In the genomic region with DNA sequence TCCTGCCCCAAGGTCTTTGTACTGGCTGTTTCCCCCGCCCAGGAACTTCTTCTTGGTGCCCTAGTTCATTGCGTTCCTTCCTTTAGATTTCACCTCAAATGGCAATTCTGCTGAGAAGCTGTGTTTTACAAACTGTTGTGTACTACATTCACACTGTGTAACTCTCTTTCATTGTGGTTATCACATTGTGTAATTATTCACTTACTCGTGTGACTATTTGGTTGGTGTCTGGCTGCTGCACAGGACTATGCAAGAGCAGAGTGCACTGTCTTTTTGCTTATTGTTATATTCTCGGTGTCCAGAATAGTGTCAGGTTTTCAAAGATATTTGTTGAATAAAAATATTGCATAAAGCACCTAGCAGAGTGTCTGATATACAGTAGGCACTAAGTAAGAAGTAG, we compare ENCODE assay signal across 26 cellular contexts.
DNase-seq lines count a peak whose midpoint lies in the region; ATAC-seq, FAIRE-seq and TF ChIP-seq lines count a peak whose summit lies in the region.
"Had no signal": no experiment of that assay in that cellular context is flagged by ENCODE, and none has a peak within 500 bp of the region (broad histone marks: within the 10 kb centered on the region; RNA-seq: fewer than 3 reads in every experiment).

No MANE protein-coding gene starts in this region.

- no peak overlapping the region for H3K4me3 ChIP-seq in keratinocyte (ENCODE audit: control insufficient read depth in 2 of 3, extremely low read depth in 1 of 3, insufficient read depth in 2 of 3, low read depth in 1 of 3, low read length in 3 of 3)
- H3K4me3 ChIP-seq in brain microvascular endothelial cell (ENCODE audit: low read depth, low read length), result no peak overlapping the region
- H3K4me3 ChIP-seq: SJSA1 had no signal

- no peak overlapping the region for H3K27ac Mint-ChIP-seq in stimulated activated naive B cell treated with anti-CD40 and anti-IgM and Interleukin-4, amounts not matched to agents 10 μg/mL and 1 μg/mL and 100 μg/mL, for 72 hours
- H3K27ac Mint-ChIP-seq: H9 had no signal

- no peak overlapping the region for H3K4me2 ChIP-seq in keratinocyte (ENCODE audit: control insufficient read depth, extremely low read depth, insufficient read depth, low read depth, low read length)
- H3K4me2 ChIP-seq: KMS-11 had no signal

- no peaks in the 10 kb centered on the region for H3K79me2 ChIP-seq in keratinocyte (ENCODE audit: control insufficient read depth, insufficient read depth, low read length)

- H3K9me1 ChIP-seq in keratinocyte (ENCODE audit: control insufficient read depth, extremely low read depth, insufficient read depth, low read length), result no peaks in the 10 kb centered on the region

- peaks cover 0 to 2% of the 10 kb centered on the region in 2 donors for H3K9me3 Mint-ChIP-seq in stimulated activated naive B cell treated with anti-CD40 and anti-IgM and Interleukin-4, amounts not matched to agents 10 μg/mL and 1 μg/mL and 100 μg/mL, for 72 hours

- no peaks in the 10 kb centered on the region for H3K27me3 Mint-ChIP-seq in stimulated activated naive B cell treated with anti-CD40 and anti-IgM and Interleukin-4, amounts not matched to agents 10 μg/mL and 1 μg/mL and 100 μg/mL, for 72 hours

- POLR2A ChIA-PET in RWPE1 (lab: Yijun Ruan, JAX; ENCODE audit: low non-redundant PET), result no interaction called here

- H3K27me3 ChIP-seq in keratinocyte (ENCODE audit: control insufficient read depth, extremely low read depth, insufficient read depth, low read length) (no peaks in the 10 kb centered on the region), brain microvascular endothelial cell (replicated peaks) (no peaks in the 10 kb centered on the region)
- H3K27me3 ChIP-seq: SJSA1 had no signal

- H3K36me3 ChIP-seq in keratinocyte (ENCODE audit: control insufficient read depth in 2 of 2, extremely low read depth in 1 of 2, insufficient read depth in 2 of 2, low read length in 2 of 2), result no peaks in the 10 kb centered on the region
- no peaks in the 10 kb centered on the region for H3K36me3 ChIP-seq in brain microvascular endothelial cell (replicated peaks)
- H3K36me3 ChIP-seq: SJSA1 had no signal

- no peak overlapping the region for H2AFZ ChIP-seq in keratinocyte (ENCODE audit: control insufficient read depth, low read length)

- no peaks in the 10 kb centered on the region for H3K36me3 Mint-ChIP-seq in stimulated activated naive B cell treated with anti-CD40 and anti-IgM and Interleukin-4, amounts not matched to agents 10 μg/mL and 1 μg/mL and 100 μg/mL, for 72 hours

- no peaks in the 10 kb centered on the region for H3K9me3 ChIP-seq in keratinocyte (ENCODE audit: control insufficient read depth, low read depth, low read length)
- H3K9me3 ChIP-seq: SJSA1 had no signal

- FAIRE-seq in keratinocyte (lab: Jason Lieb, UNC), result peak; percentile 23
- FAIRE-seq: GM12891 had no signal

- H3K4me3 Mint-ChIP-seq in stimulated activated naive B cell treated with anti-CD40 and anti-IgM and Interleukin-4, amounts not matched to agents 10 μg/mL and 1 μg/mL and 100 μg/mL, for 72 hours, result no peak overlapping the region
- H3K4me3 Mint-ChIP-seq: H9 had no signal

- no peaks in the 10 kb centered on the region for H3K4me1 ChIP-seq in keratinocyte (ENCODE audit: control insufficient read depth, extremely low read depth, insufficient read depth, low read length)

- no peaks in the 10 kb centered on the region for H4K20me1 ChIP-seq in keratinocyte (ENCODE audit: control insufficient read depth, extremely low read depth, insufficient read depth, low read length)

- CTCF ChIA-PET in RWPE1 (lab: Yijun Ruan, JAX), result no interaction called here

- TF ChIP-seq CTCF in keratinocyte (optimal IDR thresholded peaks at IDR 0.05 in 1 of 3, IDR thresholded peaks at IDR 0.05 in 1 of 3, conservative IDR thresholded peaks at IDR 0.05 in 1 of 3; ENCODE audit: extremely low read depth in 1 of 3, insufficient read depth in 2 of 3, low read length in 3 of 3) (no peak), RWPE1 (conservative IDR thresholded peaks at IDR 0.05; ENCODE audit: low read depth) (no peak), brain microvascular endothelial cell (IDR thresholded peaks at IDR 0.05; ENCODE audit: low read depth, low read length, missing control alignments) (no peak)

- no peak overlapping the region for H3K27ac ChIP-seq in keratinocyte (ENCODE audit: control insufficient read depth, insufficient read depth, low read length)
- H3K27ac ChIP-seq in RWPE1, result no peak overlapping the region
- no peak overlapping the region for H3K27ac ChIP-seq in brain microvascular endothelial cell
- H3K27ac ChIP-seq: KMS-11, SJSA1 had no signal

- peak; percentile 54 for ATAC-seq in GM19043 (IDR thresholded peaks at IDR 0.05; ENCODE audit: low read depth, unreplicated experiment)
- ATAC-seq in HG03457 (IDR thresholded peaks at IDR 0.05; ENCODE audit: unreplicated experiment), result peak; percentile 56
- no peak for ATAC-seq in stimulated activated naive B cell treated with anti-CD40 and anti-IgM and Interleukin-4, amounts not matched to agents 10 μg/mL and 1 μg/mL and 100 μg/mL, for 72 hours (replicated peaks)
- ATAC-seq: PC-3 had no signal

- no peaks in the 10 kb centered on the region for H3K4me1 Mint-ChIP-seq in stimulated activated naive B cell treated with anti-CD40 and anti-IgM and Interleukin-4, amounts not matched to agents 10 μg/mL and 1 μg/mL and 100 μg/mL, for 72 hours
- H3K4me1 Mint-ChIP-seq: H9 had no signal

- dilution Hi-C loops in keratinocyte (cut with MboI; ENCODE audit: extremely low pct_ligation_motif_present, low sequenced_read_pairs), result no loop called here

- H3K9ac ChIP-seq in keratinocyte (ENCODE audit: control insufficient read depth, extremely low read depth, insufficient read depth, low read length), result no peak overlapping the region
- H3K9ac ChIP-seq: KMS-11 had no signal

- DNase-seq in ACHN (peak; percentile 47), keratinocyte (ENCODE audit: low read depth, low spot score) (no peak), RWPE1 (ENCODE audit: low spot score) (no peak), brain microvascular endothelial cell (no peak), KBM-7 (no peak)
- no peak for DNase-seq in stimulated activated naive B cell treated with anti-CD40 and anti-IgM and Interleukin-4, amounts not matched to agents 10 μg/mL and 1 μg/mL and 100 μg/mL, for 72 hours
- DNase-seq: 8988T, Calu3, DMS79 treated with DMSO at 0.1 percent for 48 hours, GF-D8, H9, IMR-90, NCI-H1105, NCI-H1436 treated with DMSO at 0.1 percent for 48 hours, NCI-H1930, NCI-H2107, NCI-H446, NCI-H524 treated with DMSO at 0.1 percent for 48 hours, NCI-H774, PC-3, Right ventricle myocardium superior had no signal

- in situ Hi-C loops in ACHN (cut with HindIII; ENCODE audit: low pct_ligation_motif_present, low pct_unique_long_range_greater_than_20kb, low sequenced_read_pairs) (no loop called here), brain microvascular endothelial cell (cut with HindIII; ENCODE audit: low pct_ligation_motif_present, low sequenced_read_pairs) (no loop called here), KBM-7 (cut with MboI; ENCODE audit: low pct_unique_long_range_greater_than_20kb, low sequenced_read_pairs) (no loop called here)

Comparison
In these comparisons a context has a peak if more than half of its experiments do, and no peak if none do; other contexts are left out.
1. ATAC-seq: peak in GM19043 (single experiment) and HG03457 (single experiment); none in stimulated activated naive B cell treated with anti-CD40 and anti-IgM and Interleukin-4, amounts not matched to agents 10 μg/mL and 1 μg/mL and 100 μg/mL, for 72 hours (0 of 2).